8 cellular contexts compared by ENCODE assay signal in genomic region chrX:129843459-129844306, GRCh38. TPM values are rescaled to one million over a fixed set of nuclear protein-coding genes. Genes with fewer than 3 reads are reported as not detected.
A peak's percentile ranks its signal among the peaks of the same experiment; 100 is the strongest.
DNase-seq lines count a peak whose midpoint lies in the region; ATAC-seq and TF ChIP-seq lines count a peak whose summit lies in the region.

ZDHHC9 (minus strand) TSS chrX:129843886; CDS start chrX:129841945, 1,941 bp downstream.

- DNase-seq in BJ (ENCODE audit: low read depth) (peak; percentile 35), NCI-H526 treated with DMSO at 0.1 percent for 48 hours (lab: John Stamatoyannopoulos, UW) (peak; percentile 77), dedifferentiated amniotic fluid mesenchymal stem cell (ENCODE audit: extremely low spot score) (peak; percentile 89), left lobe of liver (ENCODE audit: low spot score) (peak; percentile 91)
- DNase-seq in activated CD4-positive, alpha-beta T cell treated with anti-CD3 and anti-CD28 coated beads, Interleukin-2, amount 50 U/mL, for 1 hour: peak; percentile 79
- peak; percentile 84 to 86 for DNase-seq in stimulated activated CD4-positive, alpha-beta T cell treated with anti-CD3 and anti-CD28 coated beads, Interleukin-2, amount 100 ng/mL, for 24 hours

- peak within 1 kb of the TSS; percentile 61 for H3K4me3 ChIP-seq in BJ (ENCODE audit: low read depth, low read length)

- POLR2A ChIA-PET in BJ (lab: Charles Lee): no interaction called here

- H3K27me3 ChIP-seq in BJ (ENCODE audit: control insufficient read depth, insufficient read depth, low read length): no peaks in the 10 kb centered on the region

- no peak for TF ChIP-seq CTCF in BJ (IDR thresholded peaks at IDR 0.05; ENCODE audit: insufficient read depth, low read depth, low read length)

- no peaks in the 10 kb centered on the region for H3K36me3 ChIP-seq in BJ (ENCODE audit: control insufficient read depth, insufficient read depth, low read length)

- ATAC-seq in GM19328 (IDR thresholded peaks at IDR 0.05; ENCODE audit: unreplicated experiment) (peak; percentile 96), HG03469 (IDR thresholded peaks at IDR 0.05; ENCODE audit: unreplicated experiment) (peak; percentile 97), left lobe of liver (peak; percentile 94)

- CTCF ChIA-PET in BJ (lab: Yijun Ruan, JAX): interaction anchor here (0.6 to 0.7 kb wide), 2 partner anchors 13 to 77 kb away, joined by 3 to 4 read pairs; no protein-coding TSS in a partner anchor

RNA-seq across cellular contexts. Expression of gene ZDHHC9, which starts in this region (rescaled TPM):
- polyA plus RNA-seq in BJ (2011; rRNA removed): 47.5 and 48.0 TPM in 2 replicates
- polyA minus RNA-seq in BJ (2011; rRNA and poly(A)+ RNA removed): 27.0 and 45.4 TPM in 2 replicates
- 30.3 TPM for total RNA-seq in left lobe of liver

Comparison
In these comparisons a context has a peak if more than half of its experiments do, and no peak if none do; other contexts are left out.
1. Peak in every context shown above with its lines: DNase-seq, ATAC-seq and H3K4me3 ChIP-seq.
2. DNase-seq: peak in every context shown above with its lines; median percentile 91 in left lobe of liver; 89 in dedifferentiated amniotic fluid mesenchymal stem cell; 85 in stimulated activated CD4-positive, alpha-beta T cell treated with anti-CD3 and anti-CD28 coated beads, Interleukin-2, amount 100 ng/mL, for 24 hours; 79 in activated CD4-positive, alpha-beta T cell treated with anti-CD3 and anti-CD28 coated beads, Interleukin-2, amount 50 U/mL, for 1 hour; 77 in NCI-H526 treated with DMSO at 0.1 percent for 48 hours; 35 in BJ.